In the genomic region with DNA sequence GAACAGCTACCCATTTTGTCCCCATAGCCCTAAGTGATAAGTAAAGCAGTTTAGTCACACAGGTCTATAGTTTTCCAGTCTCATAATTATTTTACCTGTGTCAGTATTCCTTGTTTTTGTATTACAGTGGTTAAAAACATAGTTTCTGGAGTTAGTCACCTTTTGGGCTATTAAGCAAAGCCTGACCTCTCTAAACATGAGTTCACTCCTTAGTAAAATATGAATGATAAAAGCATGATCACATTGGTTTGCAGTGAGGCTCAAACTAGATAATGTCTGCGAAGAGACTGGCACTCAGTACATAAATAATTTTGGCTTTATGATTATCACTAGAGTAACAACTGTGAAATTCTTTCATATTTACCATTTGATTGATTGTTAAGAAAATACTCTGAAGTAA, we compare ENCODE assay signal across 23 cellular contexts.
DNase-seq lines count a peak whose midpoint lies in the region; TF ChIP-seq lines count a peak whose summit lies in the region.
"Had no signal": no experiment of that assay in that cellular context is flagged by ENCODE, and none has a peak within 500 bp of the region (broad histone marks: within the 10 kb centered on the region; RNA-seq: fewer than 3 reads in every experiment).

No MANE protein-coding gene starts in this region.

- BruUV-seq in mammary epithelial cell (replicated peaks; lab: Mats Ljungman, UMichigan) (no TSS peak), MCF 10A (replicated peaks; lab: Mats Ljungman, UMichigan) (no TSS peak)

- DNase-seq in mammary epithelial cell (peak; percentile 4), MCF 10A (ENCODE audit: unreplicated experiment) (no peak), amniotic epithelial cell (ENCODE audit: low read depth) (peak; percentile 59), fibroblast of villous mesenchyme (ENCODE audit: low read depth) (peak; percentile 3), NCI-H524 (lab: John Stamatoyannopoulos, UW) (no peak), HEK293T (ENCODE audit: extremely low spot score) (no peak), head of caudate nucleus (no peak), C1 segment of cervical spinal cord (lab: John Stamatoyannopoulos, UW) (no peak)
- DNase-seq: ACHN; AML-193; BE2C; Calu3; CD4-positive, alpha-beta memory T cell; COR-L47; DMS53; DND-41; GDM1; H9 had no signal

- in situ Hi-C loops in mammary epithelial cell (cut with MboI; ENCODE audit: low sequenced_read_pairs in 2 of 2): no loop called here

- H3K27ac Mint-ChIP-seq in MCF 10A (ENCODE audit: low read depth, unreplicated experiment): no peak overlapping the region
- H3K27ac Mint-ChIP-seq: CD4-positive, alpha-beta memory T cell; GM23338; H9 had no signal

- H3K4me3 ChIP-seq in mammary epithelial cell (replicated peaks in 1 of 3; ENCODE audit: insufficient read depth in 1 of 3, low read depth in 2 of 3, low read length in 3 of 3) (no peak overlapping the region), fibroblast of villous mesenchyme (ENCODE audit: low read depth, low read length) (no peak overlapping the region)
- H3K4me3 ChIP-seq: A549; BLaER1 treated with 17β-estradiol and CSF1 and Interleukin-3, amounts not matched to agents 10 nM and 100 nM; GM12878; GM23338 had no signal

- no peak overlapping the region for H3K9ac ChIP-seq in mammary epithelial cell (ENCODE audit: insufficient read depth, low read length)
- H3K9ac ChIP-seq: BLaER1 treated with 17β-estradiol and CSF1 and Interleukin-3, amounts not matched to agents 10 nM and 100 nM had no signal

- H3K27me3 Mint-ChIP-seq in MCF 10A (ENCODE audit: insufficient read depth, unreplicated experiment): no peaks in the 10 kb centered on the region
- H3K27me3 Mint-ChIP-seq: CD4-positive, alpha-beta memory T cell had no signal

- H3K9me3 ChIP-seq in mammary epithelial cell (replicated peaks; ENCODE audit: insufficient read depth, low read length): no peaks in the 10 kb centered on the region
- H3K9me3 ChIP-seq: A549; BE2C; BLaER1 treated with 17β-estradiol and CSF1 and Interleukin-3, amounts not matched to agents 10 nM and 100 nM had no signal

- 80% methylated on average over 1 of the region's 1 CpG for WGBS in mammary epithelial cell (ENCODE audit: low coverage, missing lambda C conversion rate)

- H3K27me3 ChIP-seq in mammary epithelial cell (ENCODE audit: insufficient read depth, low read length): no peaks in the 10 kb centered on the region
- H3K27me3 ChIP-seq: BE2C; BLaER1 treated with 17β-estradiol and CSF1 and Interleukin-3, amounts not matched to agents 10 nM and 100 nM had no signal

- dilution Hi-C loops in mammary epithelial cell (cut with HindIII; ENCODE audit: low sequenced_read_pairs): no loop called here

- H4K20me1 ChIP-seq in mammary epithelial cell (ENCODE audit: insufficient read depth, low read length): no peaks in the 10 kb centered on the region
- H4K20me1 ChIP-seq: BLaER1 treated with 17β-estradiol and CSF1 and Interleukin-3, amounts not matched to agents 10 nM and 100 nM had no signal

- H3K4me2 ChIP-seq in mammary epithelial cell (ENCODE audit: insufficient read depth, low read depth, low read length): no peak overlapping the region
- H3K4me2 ChIP-seq: A549; BLaER1 treated with 17β-estradiol and CSF1 and Interleukin-3, amounts not matched to agents 10 nM and 100 nM; GM23338 had no signal

- POLR2A ChIA-PET in MCF 10A (lab: Yijun Ruan, JAX) (interaction anchor here (0.6 kb wide), 1 partner anchor 178 kb away, joined by 3 read pairs; no protein-coding TSS in a partner anchor), HEK293T (lab: Yijun Ruan, JAX) (no interaction called here)

- no peaks in the 10 kb centered on the region for H3K4me1 ChIP-seq in mammary epithelial cell (ENCODE audit: insufficient read depth, low read length)
- H3K4me1 ChIP-seq: A549; BE2C; BLaER1 treated with 17β-estradiol and CSF1 and Interleukin-3, amounts not matched to agents 10 nM and 100 nM had no signal

- no peaks in the 10 kb centered on the region for H3K79me2 ChIP-seq in mammary epithelial cell (ENCODE audit: insufficient read depth, low read length)

- H3K27ac ChIP-seq in mammary epithelial cell (ENCODE audit: insufficient read depth, low read depth, low read length): no peak overlapping the region
- H3K27ac ChIP-seq: 22Rv1; A549; BLaER1 treated with 17β-estradiol and CSF1 and Interleukin-3, amounts not matched to agents 10 nM and 100 nM had no signal

- CTCF ChIA-PET in mammary epithelial cell (lab: Charles Lee; ENCODE audit: low non-redundant PET): no interaction called here
- CTCF ChIA-PET in MCF 10A (lab: Yijun Ruan, JAX): no interaction called here
- CTCF ChIA-PET in HEK293T (lab: Yijun Ruan, JAX): no interaction called here

- no peak for TF ChIP-seq CTCF in mammary epithelial cell (conservative IDR thresholded peaks at IDR 0.05 in 1 of 2, IDR thresholded peaks at IDR 0.05 in 1 of 2; ENCODE audit: extremely low read depth in 1 of 2, insufficient read depth in 1 of 2, low read depth in 1 of 2, low read length in 2 of 2)
- TF ChIP-seq CTCF in MCF 10A (IDR thresholded peaks at IDR 0.05; ENCODE audit: unreplicated experiment): no peak
- TF ChIP-seq CTCF in fibroblast of villous mesenchyme (IDR thresholded peaks at IDR 0.05; ENCODE audit: insufficient read depth, low read depth, low read length): no peak

- no peaks in the 10 kb centered on the region for H3K36me3 ChIP-seq in mammary epithelial cell (ENCODE audit: insufficient read depth, low read length)
- H3K36me3 ChIP-seq: BE2C; BLaER1 treated with 17β-estradiol and CSF1 and Interleukin-3, amounts not matched to agents 10 nM and 100 nM had no signal

- no peaks in the 10 kb centered on the region for H3K9me3 Mint-ChIP-seq in MCF 10A (ENCODE audit: unreplicated experiment)
- H3K9me3 Mint-ChIP-seq: GM23338, H9 had no signal

- H3K4me1 Mint-ChIP-seq in MCF 10A (ENCODE audit: insufficient read depth, unreplicated experiment): peaks cover 11% of the 10 kb centered on the region
- H3K4me1 Mint-ChIP-seq: CD4-positive, alpha-beta memory T cell had no signal

- no peaks in the 10 kb centered on the region for H3K36me3 Mint-ChIP-seq in MCF 10A (ENCODE audit: insufficient read depth, unreplicated experiment)
- H3K36me3 Mint-ChIP-seq: CD4-positive, alpha-beta memory T cell had no signal

- no peak overlapping the region for H2AFZ ChIP-seq in mammary epithelial cell (ENCODE audit: low read depth, low read length)
- H2AFZ ChIP-seq: GM23338 had no signal

- intact Hi-C loops in mammary epithelial cell (cut with micrococcal nuclease): no loop called here
- intact Hi-C loops in MCF 10A (cut with micrococcal nuclease): no loop called here
- intact Hi-C loops in head of caudate nucleus (cut with DNase I): no loop called here

- H3K4me3 Mint-ChIP-seq in MCF 10A (ENCODE audit: unreplicated experiment): no peak overlapping the region
- H3K4me3 Mint-ChIP-seq: CD4-positive, alpha-beta memory T cell; GM23338; H9 had no signal

TF ChIP-seq in HEK293T, 16 proteins besides CTCF, POLR2A, EP300 and RAD21:
- no peak for TF ChIP-seq ZNF384 (IDR thresholded peaks at IDR 0.05)

Comparison
In these comparisons a context has a peak if more than half of its experiments do, and no peak if none do; other contexts are left out.
1. DNase-seq: peak in mammary epithelial cell (single experiment), amniotic epithelial cell (single experiment) and fibroblast of villous mesenchyme (single experiment); none in MCF 10A (single experiment), NCI-H524 (0 of 2), HEK293T (single experiment), head of caudate nucleus (0 of 42) and C1 segment of cervical spinal cord (0 of 14).